Comparison of ENCODE assay signal across 9 cellular contexts in the genomic region with DNA sequence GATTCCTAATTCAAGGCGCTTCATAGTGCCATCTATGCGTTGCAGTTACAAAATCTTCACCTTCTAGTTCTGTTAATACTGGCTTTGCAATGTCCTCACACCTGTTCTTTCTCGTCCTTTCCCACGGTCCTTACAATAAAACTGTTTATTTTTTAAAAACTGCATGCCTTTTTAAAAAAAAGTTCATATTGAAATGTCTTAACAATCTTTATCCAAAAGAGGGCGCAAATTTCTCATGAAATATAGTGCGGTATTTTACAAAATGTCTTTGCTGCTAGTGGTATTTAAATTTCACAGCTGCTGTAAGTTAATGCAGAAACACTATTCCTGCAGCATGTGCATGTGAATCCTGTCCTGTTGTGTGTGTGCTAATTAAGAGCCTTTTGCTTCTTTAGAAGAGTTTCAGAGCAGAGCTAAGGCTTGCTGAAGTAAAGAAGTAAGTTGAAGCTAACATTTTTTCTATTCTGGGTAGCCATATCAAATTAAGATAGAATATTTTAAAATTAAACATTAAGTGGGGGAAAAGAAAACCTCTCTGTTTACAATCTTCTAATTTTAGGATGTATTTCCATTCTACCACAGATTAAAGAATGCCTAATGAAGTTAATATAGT. TPM values are rescaled to one million over a fixed set of nuclear protein-coding genes. Genes with fewer than 3 reads are reported as not detected.
DNase-seq lines count a peak whose midpoint lies in the region; ATAC-seq, FAIRE-seq and TF ChIP-seq lines count a peak whose summit lies in the region.
"Had no signal": no experiment of that assay in that cellular context is flagged by ENCODE, and none has a peak within 500 bp of the region (broad histone marks: within the 10 kb centered on the region; RNA-seq: fewer than 3 reads in every experiment).

No MANE protein-coding gene starts in this region.

- TF ChIP-seq CTCF in MM.1S (IDR thresholded peaks at IDR 0.05; ENCODE audit: low read length) (peak; percentile 60), astrocyte (IDR thresholded peaks at IDR 0.05; ENCODE audit: insufficient read depth, low read depth, low read length) (peak; percentile 50)

- no peaks in the 10 kb centered on the region for H3K27me3 Mint-ChIP-seq in astrocyte (ENCODE audit: low read depth, unreplicated experiment)

- no peaks in the 10 kb centered on the region for H3K9me3 ChIP-seq in MM.1S (replicated peaks; ENCODE audit: insufficient read depth, low read length)
- H3K9me3 ChIP-seq in astrocyte (ENCODE audit: insufficient read depth, low read depth, low read length), result no peaks in the 10 kb centered on the region

- H3K27ac ChIP-seq in MM.1S (ENCODE audit: low read length) (no peak overlapping the region), astrocyte (ENCODE audit: low read depth, low read length) (no peak overlapping the region)

- peaks cover 18% of the 10 kb centered on the region for H3K4me1 Mint-ChIP-seq in astrocyte (ENCODE audit: low read depth, unreplicated experiment)

- H3K27ac Mint-ChIP-seq in astrocyte (ENCODE audit: unreplicated experiment), result no peak overlapping the region

- H3K4me3 Mint-ChIP-seq in astrocyte (ENCODE audit: unreplicated experiment), result no peak overlapping the region

- ATAC-seq in HG02623 (IDR thresholded peaks at IDR 0.05; ENCODE audit: unreplicated experiment), result no peak
- ATAC-seq in GM19351 (IDR thresholded peaks at IDR 0.05; ENCODE audit: unreplicated experiment), result no peak

- no peaks in the 10 kb centered on the region for H3K27me3 ChIP-seq in MM.1S (replicated peaks; ENCODE audit: insufficient read depth, low read length)
- H3K27me3 ChIP-seq in astrocyte (ENCODE audit: insufficient read depth, low read length), result no peaks in the 10 kb centered on the region

- H3K4me2 ChIP-seq in MM.1S (ENCODE audit: low read depth, low read length) (no peak overlapping the region), astrocyte (ENCODE audit: low read length) (no peak overlapping the region)

- H3K4me1 ChIP-seq in MM.1S (ENCODE audit: low read length) (peaks cover 11% of the 10 kb centered on the region; the same call in 1 of the 2 replicates), astrocyte (ENCODE audit: insufficient read depth, low read length) (peaks cover 14% of the 10 kb centered on the region)

- no peaks in the 10 kb centered on the region for H3K36me3 Mint-ChIP-seq in astrocyte (ENCODE audit: low read depth, unreplicated experiment)

- peak; percentile 35 for DNase-seq in GM03348 (ENCODE audit: low spot score)
- peak; percentile 59 for DNase-seq in MM.1S
- DNase-seq in astrocyte (ENCODE audit: low read depth), result no peak
- peak; percentile 40 for DNase-seq in middle frontal gyrus (ENCODE audit: extremely low spot score, low spot score)
- no peak for DNase-seq in cerebellar nuclear complex (lab: John Stamatoyannopoulos, UW)
- no peak for DNase-seq in iPS-NIHi7 (ENCODE audit: extremely low spot score)

- H3K79me2 ChIP-seq in MM.1S (ENCODE audit: low read length) (no peaks in the 10 kb centered on the region), astrocyte (ENCODE audit: insufficient read depth, low read length) (no peaks in the 10 kb centered on the region)

- 0 out of 2 replicates have a peak overlapping the region, but pooled peaks have one; percentile 43 for H2AFZ ChIP-seq in MM.1S (ENCODE audit: low read length)
- no peak overlapping the region for H2AFZ ChIP-seq in astrocyte (ENCODE audit: low read depth, low read length)

- FAIRE-seq in astrocyte (lab: Jason Lieb, UNC), result no peak

- H3F3A ChIP-seq in MM.1S (ENCODE audit: insufficient read depth, low read length), result no peaks in the 10 kb centered on the region

- no peaks in the 10 kb centered on the region for H3K9me3 Mint-ChIP-seq in astrocyte (ENCODE audit: unreplicated experiment)

- H3K9ac ChIP-seq in MM.1S (ENCODE audit: low read length) (no peak overlapping the region), astrocyte (ENCODE audit: low read length) (no peak overlapping the region)

- H4K20me1 ChIP-seq in MM.1S (ENCODE audit: insufficient read depth, low read length), result no peaks in the 10 kb centered on the region
- no peaks in the 10 kb centered on the region for H4K20me1 ChIP-seq in astrocyte (ENCODE audit: insufficient read depth, low read length)

- H3K9me2 ChIP-seq in MM.1S (replicated peaks; ENCODE audit: insufficient read depth, low read length), result no peaks in the 10 kb centered on the region

- H3K4me3 ChIP-seq in MM.1S (ENCODE audit: low read length) (no peak overlapping the region), astrocyte (ENCODE audit: insufficient read depth, low read depth, low read length) (no peak overlapping the region)
- H3K4me3 ChIP-seq: lung had no signal

- H3K36me3 ChIP-seq in MM.1S (replicated peaks; ENCODE audit: insufficient read depth, low read length), result no peaks in the 10 kb centered on the region
- no peaks in the 10 kb centered on the region for H3K36me3 ChIP-seq in astrocyte (ENCODE audit: insufficient read depth, low read length)

RNA-seq across cellular contexts. Expression of a gene that starts 15.8 kb away (rescaled TPM):
- 0.32 and 0.41 TPM in 2 replicates for total RNA-seq in astrocyte

Comparison
In these comparisons a context has a peak if more than half of its experiments do, and no peak if none do; other contexts are left out.
1. DNase-seq: peak in GM03348 (single experiment), MM.1S (single experiment) and middle frontal gyrus (single experiment); none in astrocyte (single experiment), cerebellar nuclear complex (0 of 2) and iPS-NIHi7 (single experiment).